8 cellular contexts compared by ENCODE assay signal in the genomic region with DNA sequence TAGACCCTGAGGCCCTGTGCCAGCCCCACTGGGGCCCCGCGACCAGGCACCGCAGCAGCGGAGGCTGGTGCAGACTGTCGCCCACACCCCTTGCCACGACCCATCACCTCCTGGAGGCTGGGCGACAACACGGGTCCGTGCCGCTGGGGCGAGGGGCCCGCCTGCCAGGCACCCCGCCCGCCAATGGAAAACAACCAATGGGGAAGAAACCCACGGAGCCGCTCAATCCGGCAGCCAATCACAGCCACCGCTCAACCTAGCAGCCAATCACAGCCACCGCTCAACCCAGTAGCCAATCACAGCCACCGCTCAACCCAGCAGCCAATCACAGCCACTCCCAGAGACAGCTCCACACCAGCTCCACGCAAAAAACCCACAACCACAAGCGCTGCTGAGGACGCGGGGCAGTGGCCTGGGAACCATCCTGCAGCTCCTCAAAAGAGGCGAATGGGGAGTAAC. TPM values are rescaled to one million over a fixed set of nuclear protein-coding genes. Genes with fewer than 3 reads are reported as not detected.
DNase-seq lines count a peak whose midpoint lies in the region; ATAC-seq lines count a peak whose summit lies in the region.

No MANE protein-coding gene starts in this region.

- no peak overlapping the region for H4K91ac ChIP-seq in neuronal stem cell (ENCODE audit: low read depth, low read length, poor library complexity)

- H3K18ac ChIP-seq in neuronal stem cell (ENCODE audit: low read length) = peak overlapping the region; percentile 48

- H4K8ac ChIP-seq in neuronal stem cell (ENCODE audit: low read depth, low read length) = no peak overlapping the region

- no peak overlapping the region for H2BK5ac ChIP-seq in neuronal stem cell (ENCODE audit: low read length)

- no peak overlapping the region for H3K4me2 ChIP-seq in neuronal stem cell (ENCODE audit: insufficient read depth, low read length, poor library complexity, severe bottlenecking)

- H2AK5ac ChIP-seq in neuronal stem cell (ENCODE audit: low read depth, low read length) = peak overlapping the region; percentile 90

- H3K4me3 ChIP-seq in neuronal stem cell (ENCODE audit: low read length in 2 of 2) = no peak overlapping the region

- no peak overlapping the region for H2BK120ac ChIP-seq in neuronal stem cell (ENCODE audit: low read depth, low read length)

- H3K9ac ChIP-seq in neuronal stem cell (ENCODE audit: low read depth, low read length, poor library complexity) = no peak overlapping the region

- H3K4ac ChIP-seq in neuronal stem cell (ENCODE audit: low read length) = no peak overlapping the region

- H2BK15ac ChIP-seq in neuronal stem cell (ENCODE audit: low read length) = no peak overlapping the region

- H3K79me1 ChIP-seq in neuronal stem cell (ENCODE audit: low read depth, low read length) = peaks cover 5% of the 10 kb centered on the region

- no peak overlapping the region for H2AFZ ChIP-seq in neuronal stem cell (ENCODE audit: low read length)

- no peaks in the 10 kb centered on the region for H3K27me3 ChIP-seq in neuronal stem cell (ENCODE audit: control insufficient read depth in 3 of 3, insufficient read depth in 3 of 3, low read depth in 1 of 3, low read length in 3 of 3)

- H3K14ac ChIP-seq in neuronal stem cell (ENCODE audit: low read length) = no peak overlapping the region

- H3K36me3 ChIP-seq in neuronal stem cell (replicated peaks in 1 of 2; ENCODE audit: control insufficient read depth in 2 of 2, insufficient read depth in 2 of 2, low read length in 2 of 2) = peaks cover 0 to 8% of the 10 kb centered on the region in 2 donors

- no peak overlapping the region for H3K27ac ChIP-seq in neuronal stem cell (replicated peaks; ENCODE audit: low read length)

- ATAC-seq in HG02763 (IDR thresholded peaks at IDR 0.05; ENCODE audit: unreplicated experiment) (peak; percentile 51), GM18868 (IDR thresholded peaks at IDR 0.05; ENCODE audit: unreplicated experiment) (no peak)

- peak; percentile 83 for DNase-seq in ELF-1 (ENCODE audit: low read depth, low spot score)
- peak; percentile 80 for DNase-seq in T-helper 22 cell (ENCODE audit: low read depth)
- DNase-seq in amniotic epithelial cell (ENCODE audit: low read depth) = peak; percentile 57
- DNase-seq in neuronal stem cell (ENCODE audit: low spot score) = no peak
- peak; percentile 68 for DNase-seq in ureter (ENCODE audit: low spot score)
- no peak for DNase-seq in middle frontal gyrus (ENCODE audit: extremely low spot score, low spot score)

- peaks cover 13 to 19% of the 10 kb centered on the region in 2 donors for H3K4me1 ChIP-seq in neuronal stem cell (ENCODE audit: control insufficient read depth in 2 of 2, insufficient read depth in 1 of 2, low read depth in 1 of 2, low read length in 2 of 2)

- no CpG with 5 or more reads among the region's 25 CpGs for WGBS in neuronal stem cell (ENCODE audit: extremely low coverage in 2 of 2, insufficient read length in 2 of 2, insufficient replicate concordance in 1 of 2), 2 donors

- H3K23ac ChIP-seq in neuronal stem cell (ENCODE audit: low read depth, low read length, poor library complexity) = peak overlapping the region; percentile 60

- no peak overlapping the region for H2BK12ac ChIP-seq in neuronal stem cell (ENCODE audit: low read length)

- no peaks in the 10 kb centered on the region for H3K9me3 ChIP-seq in neuronal stem cell (replicated peaks in 1 of 2; ENCODE audit: control insufficient read depth in 2 of 2, insufficient read depth in 1 of 2, low read depth in 1 of 2, low read length in 2 of 2)

RNA-seq across cellular contexts. Expression of gene GPX4, which starts 29.7 kb away (rescaled TPM):
- 755 TPM for polyA plus RNA-seq in neuronal stem cell (2013, experiment 1 of 2)
- polyA plus RNA-seq in neuronal stem cell (2013, experiment 2 of 2) = 706 TPM
- 213 TPM for total RNA-seq in ureter

RNA-seq across cellular contexts. Expression of gene POLR2E, which starts 38.3 kb away (rescaled TPM):
- polyA plus RNA-seq in neuronal stem cell (2013, experiment 1 of 2) = 201 TPM
- 197 TPM for polyA plus RNA-seq in neuronal stem cell (2013, experiment 2 of 2)
- 138 TPM for total RNA-seq in ureter

RNA-seq across cellular contexts. Expression of gene SBNO2, which starts 40.6 kb away (rescaled TPM):
- polyA plus RNA-seq in neuronal stem cell (2013, experiment 1 of 2) = 13.3 TPM
- polyA plus RNA-seq in neuronal stem cell (2013, experiment 2 of 2) = 13.9 TPM
- 122 TPM for total RNA-seq in ureter

Comparison
In these comparisons a context has a peak if more than half of its experiments do, and no peak if none do; other contexts are left out.
1. DNase-seq: peak in ELF-1 (single experiment), T-helper 22 cell (single experiment), amniotic epithelial cell (single experiment) and ureter (single experiment); none in neuronal stem cell (single experiment) and middle frontal gyrus (single experiment).